9 cellular contexts compared by ENCODE assay signal in the genomic region with DNA sequence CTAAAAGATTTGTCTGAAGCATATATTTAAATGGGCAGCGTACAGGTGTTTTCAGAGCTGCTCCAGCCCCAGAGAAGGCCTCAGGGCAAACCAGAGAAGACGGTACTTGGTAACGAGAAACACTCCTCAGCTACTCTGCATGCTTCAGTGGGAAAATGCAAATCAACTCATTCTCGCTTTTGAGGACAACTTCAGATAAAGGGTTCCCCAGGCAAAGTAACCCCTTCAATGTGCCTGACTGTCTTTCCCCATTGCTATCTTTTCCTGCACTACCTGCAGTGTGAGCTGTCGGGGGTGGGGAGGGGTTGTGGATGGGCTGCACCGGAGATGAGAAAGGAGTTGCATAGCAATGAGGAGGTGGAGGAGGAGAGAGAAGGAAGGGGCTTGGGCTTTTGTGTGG.
DNase-seq lines count a peak whose midpoint lies in the region; ATAC-seq and TF ChIP-seq lines count a peak whose summit lies in the region.
"Had no signal": no experiment of that assay in that cellular context is flagged by ENCODE, and none has a peak within 500 bp of the region (broad histone marks: within the 10 kb centered on the region; RNA-seq: fewer than 3 reads in every experiment).

No MANE protein-coding gene starts in this region.

- no peaks in the 10 kb centered on the region for H3K9me3 ChIP-seq in vagina

- no peaks in the 10 kb centered on the region for H3K36me3 ChIP-seq in vagina

- H3K4me1 ChIP-seq in vagina, result no peaks in the 10 kb centered on the region

- ATAC-seq in GM19452 (IDR thresholded peaks at IDR 0.05; ENCODE audit: unreplicated experiment), result peak; percentile 96
- peak; percentile 91 for ATAC-seq in HG02943 (IDR thresholded peaks at IDR 0.05; ENCODE audit: low read depth, unreplicated experiment)
- ATAC-seq in omental fat pad (ENCODE audit: low FRiP score), result no peak

- DNase-seq in GM12864 (ENCODE audit: low read depth) (peak; percentile 34), NCI-H526 (lab: John Stamatoyannopoulos, UW) (peak; percentile 96 to 98), middle frontal gyrus (ENCODE audit: extremely low spot score, low spot score) (no peak), omental fat pad (ENCODE audit: low spot score) (no peak), vagina (ENCODE audit: extremely low spot score in 2 of 2) (no peak), SHP77 (lab: John Stamatoyannopoulos, UW) (no peak)
- DNase-seq: activated CD4-positive, alpha-beta T cell treated with anti-CD3 and anti-CD28 coated beads, Interleukin-2, amount 10 ng/mL, durations not matched to agents 24 days and 14 days had no signal

- H3K27me3 ChIP-seq in vagina, result no peaks in the 10 kb centered on the region

- intact Hi-C loops in vagina (cut with DNase I), result no loop called here

- H3K4me3 ChIP-seq in GM12864 (ENCODE audit: low read depth, low read length) (no peak overlapping the region), vagina (no peak overlapping the region)

- no peak for TF ChIP-seq POLR2A in vagina (IDR thresholded peaks at IDR 0.05)

- no peak for TF ChIP-seq CTCF in GM12864 (IDR thresholded peaks at IDR 0.05; ENCODE audit: low read depth, low read length, missing control alignments)
- no peak for TF ChIP-seq CTCF in omental fat pad (IDR thresholded peaks at IDR 0.05)
- no peak for TF ChIP-seq CTCF in vagina (IDR thresholded peaks at IDR 0.05)

- no peak overlapping the region for H3K27ac ChIP-seq in vagina

Comparison
In these comparisons a context has a peak if more than half of its experiments do, and no peak if none do; other contexts are left out.
1. DNase-seq: peak in GM12864 (single experiment) and NCI-H526 (2 of 2); none in middle frontal gyrus (single experiment), omental fat pad (single experiment), vagina (0 of 2) and SHP77 (0 of 2).